ENCODE assay signal across 19 cellular contexts in the genomic region with DNA sequence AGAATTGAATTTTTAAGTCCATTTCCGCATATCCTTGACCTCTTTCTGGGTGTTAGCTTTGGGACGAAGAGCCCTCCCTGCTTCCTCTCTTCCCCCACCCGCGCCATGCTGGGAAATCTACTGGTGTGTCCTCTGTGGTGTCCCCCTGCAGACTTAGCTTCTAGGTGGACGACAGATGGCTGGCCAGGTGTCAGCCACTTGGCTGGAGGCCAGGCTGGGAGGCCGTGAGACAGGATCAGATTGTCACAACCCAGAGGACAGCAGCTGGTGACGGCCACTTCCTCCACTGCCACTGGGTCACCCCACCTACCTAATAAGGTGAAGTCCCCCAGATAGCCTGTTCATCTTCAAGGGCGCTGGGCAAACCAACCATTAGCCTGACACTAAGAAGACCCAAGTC. TPM values are rescaled to one million over a fixed set of nuclear protein-coding genes. Genes with fewer than 3 reads are reported as not detected.
DNase-seq lines count a peak whose midpoint lies in the region; ATAC-seq and TF ChIP-seq lines count a peak whose summit lies in the region.
"Had no signal": no experiment of that assay in that cellular context is flagged by ENCODE, and none has a peak within 500 bp of the region (broad histone marks: within the 10 kb centered on the region; RNA-seq: fewer than 3 reads in every experiment).

No MANE protein-coding gene starts in this region.

- ATAC-seq in right lobe of liver, result no peak
- ATAC-seq: Right ventricle myocardium inferior had no signal

- DNase-seq in DMS 273 (lab: John Stamatoyannopoulos, UW; ENCODE audit: unreplicated experiment), result peak; percentile 34
- no peak for DNase-seq in DMS 273 treated with DMSO at 0.1 percent for 48 hours (lab: John Stamatoyannopoulos, UW)
- DNase-seq in DMS53 (lab: John Stamatoyannopoulos, UW), result peak; percentile 84
- peak; percentile 58 for DNase-seq in NCI-H69 (lab: John Stamatoyannopoulos, UW)
- peak; percentile 91 for DNase-seq in WERI-Rb-1
- no peak for DNase-seq in occipital lobe (lab: John Stamatoyannopoulos, UW)
- DNase-seq in right lobe of liver, result no peak
- no peak for DNase-seq in stimulated activated CD4-positive, alpha-beta T cell treated with anti-CD3 and anti-CD28 coated beads, Interleukin-2, amount 100 ng/mL, for 48 hours
- DNase-seq: AML-193, GF-D8, NCI-H1694, NCI-H2107, NCI-H345 had no signal

- TF ChIP-seq POLR2A in right lobe of liver (IDR thresholded peaks at IDR 0.05), result no peak

- H3K4me3 ChIP-seq in WERI-Rb-1 (ENCODE audit: low read depth, low read length) (no peak overlapping the region), right lobe of liver (no peak overlapping the region)
- H3K4me3 ChIP-seq: HAP-1, SK-N-MC had no signal

- H3K4me1 ChIP-seq in right lobe of liver, result peaks cover 0 to 6% (median 0%) of the 10 kb centered on the region in 4 donors
- H3K4me1 ChIP-seq: HAP-1 had no signal

- H3K9me3 ChIP-seq in WERI-Rb-1 (ENCODE audit: severe bottlenecking) (no peaks in the 10 kb centered on the region), right lobe of liver (no peaks in the 10 kb centered on the region)
- H3K9me3 ChIP-seq: HAP-1 had no signal

- H3K36me3 ChIP-seq in WERI-Rb-1 (no peaks in the 10 kb centered on the region), right lobe of liver (no peaks in the 10 kb centered on the region)
- H3K36me3 ChIP-seq: HAP-1 had no signal

- WGBS in right lobe of liver (ENCODE audit: insufficient coverage, low coverage, low lambda C conversion rate, missing lambda C conversion rate), result 76% methylated on average over 4 of the region's 8 CpGs

- intact Hi-C loops in right lobe of liver (cut with DNase I), result loop anchor here in 1 of 2 donors (10.0 kb wide), 1 partner anchor 132 kb away; no protein-coding TSS in a partner anchor

- H3K27ac ChIP-seq in WERI-Rb-1, result peak overlapping the region; percentile 49
- no peak overlapping the region for H3K27ac ChIP-seq in right lobe of liver
- H3K27ac ChIP-seq: 22Rv1, HL-60, SK-N-MC had no signal

- H3K27me3 ChIP-seq in WERI-Rb-1 (ENCODE audit: insufficient read depth, low read depth, severe bottlenecking) (no peaks in the 10 kb centered on the region), right lobe of liver (no peaks in the 10 kb centered on the region)

- TF ChIP-seq CTCF in WERI-Rb-1 (IDR thresholded peaks at IDR 0.05; ENCODE audit: low read depth, low read length) (no peak), right lobe of liver (IDR thresholded peaks at IDR 0.05) (no peak)

RNA-seq across cellular contexts. Expression of a gene that starts 13.3 kb away (rescaled TPM):
- 16.2 TPM for total RNA-seq in occipital lobe
- 10 to 100 TPM in 5 of 6 experiments, 1 to 10 TPM in 1; 1.4 to 51.2 (median 20.0) TPM for total RNA-seq in right lobe of liver
- total RNA-seq: M059J had no signal

Comparison
In these comparisons a context has a peak if more than half of its experiments do, and no peak if none do; other contexts are left out.
1. DNase-seq: peak in DMS 273 (single experiment), DMS53 (single experiment), NCI-H69 (single experiment) and WERI-Rb-1 (single experiment); none in DMS 273 treated with DMSO at 0.1 percent for 48 hours (single experiment), occipital lobe (single experiment), right lobe of liver (0 of 3) and stimulated activated CD4-positive, alpha-beta T cell treated with anti-CD3 and anti-CD28 coated beads, Interleukin-2, amount 100 ng/mL, for 48 hours (0 of 2).